In the genomic region with DNA sequence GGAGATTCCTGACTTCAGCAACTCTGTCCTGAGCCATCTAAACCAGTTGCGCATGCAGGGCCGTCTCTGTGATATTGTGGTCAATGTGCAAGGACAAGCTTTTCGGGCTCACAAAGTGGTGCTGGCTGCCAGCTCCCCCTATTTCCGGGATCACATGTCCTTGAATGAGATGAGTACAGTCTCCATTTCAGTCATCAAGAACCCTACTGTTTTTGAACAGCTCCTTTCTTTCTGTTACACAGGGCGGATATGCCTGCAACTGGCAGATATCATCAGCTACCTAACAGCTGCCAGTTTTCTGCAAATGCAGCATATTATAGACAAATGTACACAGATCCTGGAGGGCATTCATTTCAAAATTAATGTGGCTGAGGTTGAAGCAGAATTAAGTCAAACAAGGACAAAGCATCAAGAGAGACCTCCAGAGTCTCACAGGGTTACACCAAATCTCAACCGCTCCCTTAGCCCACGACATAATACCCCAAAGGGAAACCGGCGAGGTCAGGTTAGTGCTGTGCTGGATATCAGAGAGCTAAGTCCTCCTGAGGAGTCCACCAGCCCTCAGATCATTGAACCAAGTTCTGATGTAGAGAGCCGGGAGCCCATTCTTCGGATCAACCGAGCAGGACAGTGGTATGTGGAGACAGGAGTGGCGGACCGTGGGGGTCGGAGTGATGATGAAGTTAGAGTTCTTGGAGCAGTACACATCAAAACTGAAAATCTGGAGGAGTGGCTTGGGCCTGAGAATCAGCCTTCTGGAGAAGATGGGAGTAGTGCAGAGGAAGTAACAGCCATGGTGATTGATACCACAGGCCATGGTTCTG, we compare ENCODE assay signal across 7 cellular contexts. TPM values are rescaled to one million over a fixed set of nuclear protein-coding genes. Genes with fewer than 3 reads are reported as not detected.
DNase-seq lines count a peak whose midpoint lies in the region; ATAC-seq and TF ChIP-seq lines count a peak whose summit lies in the region.

No MANE protein-coding gene starts in this region.

- H3K27ac ChIP-seq in skin epidermis = peak overlapping the region in 15 of 21 experiments; percentile 7 to 99 (median 49)

- ATAC-seq in GM18520 (IDR thresholded peaks at IDR 0.05; ENCODE audit: unreplicated experiment) (peak; percentile 19), GM21360 (IDR thresholded peaks at IDR 0.05; ENCODE audit: unreplicated experiment) (no peak), omental fat pad (ENCODE audit: low FRiP score) (no peak), HG03439 (IDR thresholded peaks at IDR 0.05; ENCODE audit: unreplicated experiment) (no peak)

- H3K4me3 ChIP-seq in skin epidermis = no peak overlapping the region

- DNase-seq in KG1 (lab: John Stamatoyannopoulos, UW) (peak; percentile 60), anterior cingulate cortex (lab: John Stamatoyannopoulos, UW) (peak in 31 of 58 donors; percentile 2 to 70 (median 23)), omental fat pad (ENCODE audit: low spot score) (no peak)

- no peak for TF ChIP-seq CTCF in omental fat pad (IDR thresholded peaks at IDR 0.05)

RNA-seq across cellular contexts. Expression of a gene that starts 2.3 kb away (rescaled TPM):
- total RNA-seq in omental fat pad = 10 to 100 TPM in 2 of 4 donors, 1 to 10 TPM in 2; 5.5 to 16.1 (median 12.1) TPM

RNA-seq across cellular contexts. Expression of a gene that starts 2.7 kb away (rescaled TPM):
- total RNA-seq in omental fat pad = 100 to 1,000 TPM; 312 to 565 (median 443) TPM

RNA-seq across cellular contexts. Expression of a gene that starts 45.8 kb away (rescaled TPM):
- total RNA-seq in omental fat pad = 1 to 10 TPM; 2.6 to 6.9 (median 5.8) TPM

RNA-seq across cellular contexts. Expression of a gene that starts 46.0 kb away (rescaled TPM):
- total RNA-seq in omental fat pad = 10 to 100 TPM in 2 of 4 donors, 1 to 10 TPM in 2; 9.5 to 16.9 (median 12.1) TPM

RNA-seq across cellular contexts. Expression of a gene that starts 46.7 kb away (rescaled TPM):
- under 1 TPM in 1 of 4 donors, not detected in 3; 0.63 TPM for total RNA-seq in omental fat pad
